ENCODE assay signal across 1 cellular context in the genomic region with DNA sequence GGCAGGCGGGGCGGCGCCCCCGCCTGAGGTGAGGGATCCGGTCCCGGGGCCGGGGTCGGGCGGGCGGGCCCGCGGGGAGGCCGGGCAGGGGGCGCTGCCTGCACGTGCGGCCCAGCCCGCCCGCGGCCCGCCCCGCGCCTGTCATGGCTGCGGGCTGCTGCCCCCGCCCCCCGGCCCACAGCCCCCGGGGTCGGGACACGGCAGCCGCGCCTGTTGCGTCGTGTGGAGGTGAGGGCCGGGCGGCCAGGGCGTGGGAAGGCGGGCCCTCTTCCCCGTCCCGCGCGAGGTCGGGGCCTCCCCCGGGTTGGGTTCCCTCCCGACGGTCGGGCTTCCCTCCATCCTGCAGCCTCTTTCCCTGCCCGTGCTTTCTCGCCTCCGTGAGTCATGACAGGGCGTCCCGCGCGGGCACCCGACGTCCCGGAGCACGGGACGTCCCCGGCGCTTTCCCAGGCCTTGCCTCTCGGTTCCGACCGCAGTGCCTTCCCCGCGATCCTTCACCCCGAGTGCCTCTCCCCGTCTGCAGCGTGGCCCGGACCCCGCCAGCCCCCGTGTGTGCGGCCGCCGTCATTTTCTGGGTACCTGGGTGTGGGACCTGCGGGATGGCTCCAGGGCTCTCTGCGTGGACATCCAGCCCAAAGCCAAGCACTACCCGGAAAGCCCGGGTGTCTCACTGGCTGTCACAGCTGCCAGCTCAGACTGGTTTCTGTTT.
TF ChIP-seq lines count a peak whose summit lies in the region.

No MANE protein-coding gene starts in this region.

TF ChIP-seq in HEK293, 187 proteins besides CTCF, POLR2A, EP300 and RAD21 (continued from another document):
- TF ChIP-seq, protein P1, sequence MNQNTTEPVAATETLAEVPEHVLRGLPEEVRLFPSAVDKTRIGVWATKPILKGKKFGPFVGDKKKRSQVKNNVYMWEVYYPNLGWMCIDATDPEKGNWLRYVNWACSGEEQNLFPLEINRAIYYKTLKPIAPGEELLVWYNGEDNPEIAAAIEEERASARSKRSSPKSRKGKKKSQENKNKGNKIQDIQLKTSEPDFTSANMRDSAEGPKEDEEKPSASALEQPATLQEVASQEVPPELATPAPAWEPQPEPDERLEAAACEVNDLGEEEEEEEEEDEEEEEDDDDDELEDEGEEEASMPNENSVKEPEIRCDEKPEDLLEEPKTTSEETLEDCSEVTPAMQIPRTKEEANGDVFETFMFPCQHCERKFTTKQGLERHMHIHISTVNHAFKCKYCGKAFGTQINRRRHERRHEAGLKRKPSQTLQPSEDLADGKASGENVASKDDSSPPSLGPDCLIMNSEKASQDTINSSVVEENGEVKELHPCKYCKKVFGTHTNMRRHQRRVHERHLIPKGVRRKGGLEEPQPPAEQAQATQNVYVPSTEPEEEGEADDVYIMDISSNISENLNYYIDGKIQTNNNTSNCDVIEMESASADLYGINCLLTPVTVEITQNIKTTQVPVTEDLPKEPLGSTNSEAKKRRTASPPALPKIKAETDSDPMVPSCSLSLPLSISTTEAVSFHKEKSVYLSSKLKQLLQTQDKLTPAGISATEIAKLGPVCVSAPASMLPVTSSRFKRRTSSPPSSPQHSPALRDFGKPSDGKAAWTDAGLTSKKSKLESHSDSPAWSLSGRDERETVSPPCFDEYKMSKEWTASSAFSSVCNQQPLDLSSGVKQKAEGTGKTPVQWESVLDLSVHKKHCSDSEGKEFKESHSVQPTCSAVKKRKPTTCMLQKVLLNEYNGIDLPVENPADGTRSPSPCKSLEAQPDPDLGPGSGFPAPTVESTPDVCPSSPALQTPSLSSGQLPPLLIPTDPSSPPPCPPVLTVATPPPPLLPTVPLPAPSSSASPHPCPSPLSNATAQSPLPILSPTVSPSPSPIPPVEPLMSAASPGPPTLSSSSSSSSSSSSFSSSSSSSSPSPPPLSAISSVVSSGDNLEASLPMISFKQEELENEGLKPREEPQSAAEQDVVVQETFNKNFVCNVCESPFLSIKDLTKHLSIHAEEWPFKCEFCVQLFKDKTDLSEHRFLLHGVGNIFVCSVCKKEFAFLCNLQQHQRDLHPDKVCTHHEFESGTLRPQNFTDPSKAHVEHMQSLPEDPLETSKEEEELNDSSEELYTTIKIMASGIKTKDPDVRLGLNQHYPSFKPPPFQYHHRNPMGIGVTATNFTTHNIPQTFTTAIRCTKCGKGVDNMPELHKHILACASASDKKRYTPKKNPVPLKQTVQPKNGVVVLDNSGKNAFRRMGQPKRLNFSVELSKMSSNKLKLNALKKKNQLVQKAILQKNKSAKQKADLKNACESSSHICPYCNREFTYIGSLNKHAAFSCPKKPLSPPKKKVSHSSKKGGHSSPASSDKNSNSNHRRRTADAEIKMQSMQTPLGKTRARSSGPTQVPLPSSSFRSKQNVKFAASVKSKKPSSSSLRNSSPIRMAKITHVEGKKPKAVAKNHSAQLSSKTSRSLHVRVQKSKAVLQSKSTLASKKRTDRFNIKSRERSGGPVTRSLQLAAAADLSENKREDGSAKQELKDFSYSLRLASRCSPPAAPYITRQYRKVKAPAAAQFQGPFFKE (tag by site-specific recombination; IDR thresholded peaks at IDR 0.05; ENCODE audit: borderline replicate concordance): 0 out of 2 replicates have a peak, but pooled peaks have one; percentile 69
- TF ChIP-seq ZNF76 (tag by site-specific recombination; IDR thresholded peaks at IDR 0.05; ENCODE audit: borderline replicate concordance, low read depth): 0 out of 2 replicates have a peak, but pooled peaks have one; percentile 19
- TF ChIP-seq PRDM1 (tag by site-specific recombination; IDR thresholded peaks at IDR 0.05): peak; percentile 22; the same call in 1 of the 2 replicates
- peak; percentile 41; the same call in 1 of the 2 replicates for TF ChIP-seq KLF1 (tag by site-specific recombination; IDR thresholded peaks at IDR 0.05)
- TF ChIP-seq ZNF426 (tag by site-specific recombination; IDR thresholded peaks at IDR 0.05): no peak
- TF ChIP-seq ZNF302 (tag by site-specific recombination; IDR thresholded peaks at IDR 0.05; ENCODE audit: low read depth): no peak
- TF ChIP-seq, protein P2, sequence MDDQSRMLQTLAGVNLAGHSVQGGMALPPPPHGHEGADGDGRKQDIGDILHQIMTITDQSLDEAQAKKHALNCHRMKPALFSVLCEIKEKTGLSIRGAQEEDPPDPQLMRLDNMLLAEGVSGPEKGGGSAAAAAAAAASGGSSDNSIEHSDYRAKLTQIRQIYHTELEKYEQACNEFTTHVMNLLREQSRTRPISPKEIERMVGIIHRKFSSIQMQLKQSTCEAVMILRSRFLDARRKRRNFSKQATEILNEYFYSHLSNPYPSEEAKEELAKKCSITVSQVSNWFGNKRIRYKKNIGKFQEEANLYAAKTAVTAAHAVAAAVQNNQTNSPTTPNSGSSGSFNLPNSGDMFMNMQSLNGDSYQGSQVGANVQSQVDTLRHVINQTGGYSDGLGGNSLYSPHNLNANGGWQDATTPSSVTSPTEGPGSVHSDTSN (CRISPR knock-in tag; IDR thresholded peaks at IDR 0.05): no peak
- TF ChIP-seq, protein P3, sequence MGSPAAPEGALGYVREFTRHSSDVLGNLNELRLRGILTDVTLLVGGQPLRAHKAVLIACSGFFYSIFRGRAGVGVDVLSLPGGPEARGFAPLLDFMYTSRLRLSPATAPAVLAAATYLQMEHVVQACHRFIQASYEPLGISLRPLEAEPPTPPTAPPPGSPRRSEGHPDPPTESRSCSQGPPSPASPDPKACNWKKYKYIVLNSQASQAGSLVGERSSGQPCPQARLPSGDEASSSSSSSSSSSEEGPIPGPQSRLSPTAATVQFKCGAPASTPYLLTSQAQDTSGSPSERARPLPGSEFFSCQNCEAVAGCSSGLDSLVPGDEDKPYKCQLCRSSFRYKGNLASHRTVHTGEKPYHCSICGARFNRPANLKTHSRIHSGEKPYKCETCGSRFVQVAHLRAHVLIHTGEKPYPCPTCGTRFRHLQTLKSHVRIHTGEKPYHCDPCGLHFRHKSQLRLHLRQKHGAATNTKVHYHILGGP (tag by site-specific recombination; IDR thresholded peaks at IDR 0.05): no peak
- TF ChIP-seq ZXDB (tag by site-specific recombination; IDR thresholded peaks at IDR 0.05): peak; percentile 65
- TF ChIP-seq, protein P4, sequence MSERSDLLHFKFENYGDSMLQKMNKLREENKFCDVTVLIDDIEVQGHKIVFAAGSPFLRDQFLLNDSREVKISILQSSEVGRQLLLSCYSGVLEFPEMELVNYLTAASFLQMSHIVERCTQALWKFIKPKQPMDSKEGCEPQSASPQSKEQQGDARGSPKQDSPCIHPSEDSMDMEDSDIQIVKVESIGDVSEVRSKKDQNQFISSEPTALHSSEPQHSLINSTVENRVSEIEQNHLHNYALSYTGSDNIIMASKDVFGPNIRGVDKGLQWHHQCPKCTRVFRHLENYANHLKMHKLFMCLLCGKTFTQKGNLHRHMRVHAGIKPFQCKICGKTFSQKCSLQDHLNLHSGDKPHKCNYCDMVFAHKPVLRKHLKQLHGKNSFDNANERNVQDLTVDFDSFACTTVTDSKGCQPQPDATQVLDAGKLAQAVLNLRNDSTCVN (tag by site-specific recombination; optimal IDR thresholded peaks at IDR 0.05): peak; percentile 84
- TF ChIP-seq SP7 (tag by site-specific recombination; IDR thresholded peaks at IDR 0.05): peak; percentile 31; the same call in 1 of the 2 replicates
- TF ChIP-seq ZNF600 (tag by site-specific recombination; IDR thresholded peaks at IDR 0.05): peak; percentile 54; the same call in 1 of the 2 replicates
- TF ChIP-seq KLF8 (tag by site-specific recombination; IDR thresholded peaks at IDR 0.05): peak; percentile 39; the same call in 1 of the 2 replicates
- peak; percentile 46; the same call in 1 of the 2 replicates for TF ChIP-seq KLF16 (tag by site-specific recombination; IDR thresholded peaks at IDR 0.05)
- TF ChIP-seq ZNF366 (tag by site-specific recombination; conservative IDR thresholded peaks at IDR 0.05): peak; percentile 68; the same call in 1 of the 2 replicates
- TF ChIP-seq SP2 (tag by site-specific recombination; IDR thresholded peaks at IDR 0.05): peak; percentile 50
- peak; percentile 62 for TF ChIP-seq ZFHX2 (tag by site-specific recombination; conservative IDR thresholded peaks at IDR 0.05)
- TF ChIP-seq, protein P5, sequence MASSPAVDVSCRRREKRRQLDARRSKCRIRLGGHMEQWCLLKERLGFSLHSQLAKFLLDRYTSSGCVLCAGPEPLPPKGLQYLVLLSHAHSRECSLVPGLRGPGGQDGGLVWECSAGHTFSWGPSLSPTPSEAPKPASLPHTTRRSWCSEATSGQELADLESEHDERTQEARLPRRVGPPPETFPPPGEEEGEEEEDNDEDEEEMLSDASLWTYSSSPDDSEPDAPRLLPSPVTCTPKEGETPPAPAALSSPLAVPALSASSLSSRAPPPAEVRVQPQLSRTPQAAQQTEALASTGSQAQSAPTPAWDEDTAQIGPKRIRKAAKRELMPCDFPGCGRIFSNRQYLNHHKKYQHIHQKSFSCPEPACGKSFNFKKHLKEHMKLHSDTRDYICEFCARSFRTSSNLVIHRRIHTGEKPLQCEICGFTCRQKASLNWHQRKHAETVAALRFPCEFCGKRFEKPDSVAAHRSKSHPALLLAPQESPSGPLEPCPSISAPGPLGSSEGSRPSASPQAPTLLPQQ (tag by site-specific recombination; IDR thresholded peaks at IDR 0.05): 0 out of 2 replicates have a peak, but pooled peaks have one; percentile 15
- TF ChIP-seq, protein P6, sequence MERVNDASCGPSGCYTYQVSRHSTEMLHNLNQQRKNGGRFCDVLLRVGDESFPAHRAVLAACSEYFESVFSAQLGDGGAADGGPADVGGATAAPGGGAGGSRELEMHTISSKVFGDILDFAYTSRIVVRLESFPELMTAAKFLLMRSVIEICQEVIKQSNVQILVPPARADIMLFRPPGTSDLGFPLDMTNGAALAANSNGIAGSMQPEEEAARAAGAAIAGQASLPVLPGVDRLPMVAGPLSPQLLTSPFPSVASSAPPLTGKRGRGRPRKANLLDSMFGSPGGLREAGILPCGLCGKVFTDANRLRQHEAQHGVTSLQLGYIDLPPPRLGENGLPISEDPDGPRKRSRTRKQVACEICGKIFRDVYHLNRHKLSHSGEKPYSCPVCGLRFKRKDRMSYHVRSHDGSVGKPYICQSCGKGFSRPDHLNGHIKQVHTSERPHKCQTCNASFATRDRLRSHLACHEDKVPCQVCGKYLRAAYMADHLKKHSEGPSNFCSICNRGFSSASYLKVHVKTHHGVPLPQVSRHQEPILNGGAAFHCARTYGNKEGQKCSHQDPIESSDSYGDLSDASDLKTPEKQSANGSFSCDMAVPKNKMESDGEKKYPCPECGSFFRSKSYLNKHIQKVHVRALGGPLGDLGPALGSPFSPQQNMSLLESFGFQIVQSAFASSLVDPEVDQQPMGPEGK (tag by site-specific recombination; IDR thresholded peaks at IDR 0.05): peak; percentile 60; the same call in 1 of the 2 replicates
- TF ChIP-seq, protein P7, sequence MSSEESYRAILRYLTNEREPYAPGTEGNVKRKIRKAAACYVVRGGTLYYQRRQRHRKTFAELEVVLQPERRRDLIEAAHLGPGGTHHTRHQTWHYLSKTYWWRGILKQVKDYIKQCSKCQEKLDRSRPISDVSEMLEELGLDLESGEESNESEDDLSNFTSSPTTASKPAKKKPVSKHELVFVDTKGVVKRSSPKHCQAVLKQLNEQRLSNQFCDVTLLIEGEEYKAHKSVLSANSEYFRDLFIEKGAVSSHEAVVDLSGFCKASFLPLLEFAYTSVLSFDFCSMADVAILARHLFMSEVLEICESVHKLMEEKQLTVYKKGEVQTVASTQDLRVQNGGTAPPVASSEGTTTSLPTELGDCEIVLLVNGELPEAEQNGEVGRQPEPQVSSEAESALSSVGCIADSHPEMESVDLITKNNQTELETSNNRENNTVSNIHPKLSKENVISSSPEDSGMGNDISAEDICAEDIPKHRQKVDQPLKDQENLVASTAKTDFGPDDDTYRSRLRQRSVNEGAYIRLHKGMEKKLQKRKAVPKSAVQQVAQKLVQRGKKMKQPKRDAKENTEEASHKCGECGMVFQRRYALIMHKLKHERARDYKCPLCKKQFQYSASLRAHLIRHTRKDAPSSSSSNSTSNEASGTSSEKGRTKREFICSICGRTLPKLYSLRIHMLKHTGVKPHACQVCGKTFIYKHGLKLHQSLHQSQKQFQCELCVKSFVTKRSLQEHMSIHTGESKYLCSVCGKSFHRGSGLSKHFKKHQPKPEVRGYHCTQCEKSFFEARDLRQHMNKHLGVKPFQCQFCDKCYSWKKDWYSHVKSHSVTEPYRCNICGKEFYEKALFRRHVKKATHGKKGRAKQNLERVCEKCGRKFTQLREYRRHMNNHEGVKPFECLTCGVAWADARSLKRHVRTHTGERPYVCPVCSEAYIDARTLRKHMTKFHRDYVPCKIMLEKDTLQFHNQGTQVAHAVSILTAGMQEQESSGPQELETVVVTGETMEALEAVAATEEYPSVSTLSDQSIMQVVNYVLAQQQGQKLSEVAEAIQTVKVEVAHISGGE (tag by site-specific recombination; conservative IDR thresholded peaks at IDR 0.05; ENCODE audit: low read depth): peak; percentile 48; the same call in 1 of the 2 replicates
- 0 out of 2 replicates have a peak, but pooled peaks have one; percentile 24 for TF ChIP-seq ZIC2 (tag by site-specific recombination; IDR thresholded peaks at IDR 0.05)
- peak; percentile 57; the same call in 1 of the 2 replicates for TF ChIP-seq ZEB2 (tag by site-specific recombination; IDR thresholded peaks at IDR 0.05)
- peak; percentile 53 for TF ChIP-seq EGR2 (tag by site-specific recombination; IDR thresholded peaks at IDR 0.05; ENCODE audit: low read depth)
TF ChIP-seq in HEK293: peak in this region for 29.
